In genomic region chr12:71683633-71684032, GRCh38 we compare ENCODE assay signal across 23 cellular contexts.
"Had no signal": no experiment of that assay in that cellular context is flagged by ENCODE, and none has a peak within 500 bp of the region (broad histone marks: within the 10 kb centered on the region; RNA-seq: fewer than 3 reads in every experiment).

No MANE protein-coding gene starts in this region.

- H3K36me3 ChIP-seq: lower lobe of right lung, neutrophil, ovary, right atrium auricular region, stomach, suprapubic skin, tibial nerve, vagina had no signal

- H3K36me3 Mint-ChIP-seq: activated naive CD4-positive, alpha-beta T cell treated with anti-CD3 and anti-CD28 coated beads, Interleukin-2, amount 50 U/mL, for 72 hours; brain; natural killer cell treated with Interleukin-12 subunit alpha and Interleukin-12 subunit beta and Interleukin-15 and Interleukin-18, amount 100 ng/mL, for 72 hours; stimulated activated memory B cell treated with anti-CD40 and anti-IgM and Interleukin-4, amounts not matched to agents 10 μg/mL and 1 μg/mL and 100 μg/mL, for 72 hours had no signal

- H3K27me3 ChIP-seq: neutrophil, ovary, right atrium auricular region, stomach, suprapubic skin, tibial nerve, vagina had no signal

- H3K27ac ChIP-seq: lower lobe of right lung, neutrophil, ovary, right atrium auricular region, stomach, suprapubic skin, tibial nerve, vagina had no signal

- H3K27ac Mint-ChIP-seq: activated CD8-positive, alpha-beta memory T cell treated with anti-CD3 and anti-CD28 coated beads, Interleukin-2, amount 10 ng/mL, durations not matched to agents 7 days and 5 days; activated naive CD4-positive, alpha-beta T cell treated with anti-CD3 and anti-CD28 coated beads, Interleukin-2, amount 50 U/mL, for 72 hours; brain; natural killer cell treated with Interleukin-12 subunit alpha and Interleukin-12 subunit beta and Interleukin-15 and Interleukin-18, amount 100 ng/mL, for 72 hours; stimulated activated memory B cell treated with anti-CD40 and anti-IgM and Interleukin-4, amounts not matched to agents 10 μg/mL and 1 μg/mL and 100 μg/mL, for 72 hours had no signal

- H3K27me3 Mint-ChIP-seq: activated CD8-positive, alpha-beta memory T cell treated with anti-CD3 and anti-CD28 coated beads, Interleukin-2, amount 10 ng/mL, durations not matched to agents 7 days and 5 days; activated CD8-positive, alpha-beta T cell treated with anti-CD3 and anti-CD28 coated beads for 36 hours; natural killer cell treated with Interleukin-12 subunit alpha and Interleukin-12 subunit beta and Interleukin-15 and Interleukin-18, amount 100 ng/mL, for 72 hours; stimulated activated memory B cell treated with anti-CD40 and anti-IgM and Interleukin-4, amounts not matched to agents 10 μg/mL and 1 μg/mL and 100 μg/mL, for 72 hours had no signal

- ATAC-seq: activated CD8-positive, alpha-beta memory T cell treated with anti-CD3 and anti-CD28 coated beads, Interleukin-2, amount 10 ng/mL, durations not matched to agents 7 days and 5 days; left lobe of liver; lower lobe of right lung; natural killer cell treated with Interleukin-12 subunit alpha and Interleukin-12 subunit beta and Interleukin-15 and Interleukin-18, amount 100 ng/mL, for 72 hours; psoas muscle; stimulated activated memory B cell treated with anti-CD40 and anti-IgM and Interleukin-4, amounts not matched to agents 10 μg/mL and 1 μg/mL and 100 μg/mL, for 72 hours had no signal

- H3K9me3 ChIP-seq: lower lobe of right lung, neutrophil, ovary, psoas muscle, right atrium auricular region, stomach, suprapubic skin, tibial nerve, vagina had no signal

- H3K9me3 Mint-ChIP-seq: activated CD8-positive, alpha-beta T cell treated with anti-CD3 and anti-CD28 coated beads for 36 hours; activated naive CD4-positive, alpha-beta T cell treated with anti-CD3 and anti-CD28 coated beads, Interleukin-2, amount 50 U/mL, for 72 hours; brain; natural killer cell treated with Interleukin-12 subunit alpha and Interleukin-12 subunit beta and Interleukin-15 and Interleukin-18, amount 100 ng/mL, for 72 hours; stimulated activated memory B cell treated with anti-CD40 and anti-IgM and Interleukin-4, amounts not matched to agents 10 μg/mL and 1 μg/mL and 100 μg/mL, for 72 hours had no signal

- DNase-seq: activated CD4-positive, alpha-beta T cell treated with anti-CD3 and anti-CD28 coated beads for 48 hours; activated CD8-positive, alpha-beta memory T cell treated with anti-CD3 and anti-CD28 coated beads, Interleukin-2, amount 10 ng/mL, durations not matched to agents 7 days and 5 days; activated T-cell treated with anti-CD3 and anti-CD28 coated beads for 4 hours; aorta; dermis blood vessel endothelial cell; effector CD8-positive, alpha-beta T cell; foreskin melanocyte; lower lobe of right lung; ovary; psoas muscle; stomach; T-helper 9 cell had no signal

- H3K4me3 ChIP-seq: lower lobe of right lung, ovary, psoas muscle, right atrium auricular region, stomach, suprapubic skin, vagina had no signal

- H3K4me3 Mint-ChIP-seq: activated CD8-positive, alpha-beta memory T cell treated with anti-CD3 and anti-CD28 coated beads, Interleukin-2, amount 10 ng/mL, durations not matched to agents 7 days and 5 days; stimulated activated memory B cell treated with anti-CD40 and anti-IgM and Interleukin-4, amounts not matched to agents 10 μg/mL and 1 μg/mL and 100 μg/mL, for 72 hours had no signal
